14 cellular contexts compared by ENCODE assay signal in the genomic region with DNA sequence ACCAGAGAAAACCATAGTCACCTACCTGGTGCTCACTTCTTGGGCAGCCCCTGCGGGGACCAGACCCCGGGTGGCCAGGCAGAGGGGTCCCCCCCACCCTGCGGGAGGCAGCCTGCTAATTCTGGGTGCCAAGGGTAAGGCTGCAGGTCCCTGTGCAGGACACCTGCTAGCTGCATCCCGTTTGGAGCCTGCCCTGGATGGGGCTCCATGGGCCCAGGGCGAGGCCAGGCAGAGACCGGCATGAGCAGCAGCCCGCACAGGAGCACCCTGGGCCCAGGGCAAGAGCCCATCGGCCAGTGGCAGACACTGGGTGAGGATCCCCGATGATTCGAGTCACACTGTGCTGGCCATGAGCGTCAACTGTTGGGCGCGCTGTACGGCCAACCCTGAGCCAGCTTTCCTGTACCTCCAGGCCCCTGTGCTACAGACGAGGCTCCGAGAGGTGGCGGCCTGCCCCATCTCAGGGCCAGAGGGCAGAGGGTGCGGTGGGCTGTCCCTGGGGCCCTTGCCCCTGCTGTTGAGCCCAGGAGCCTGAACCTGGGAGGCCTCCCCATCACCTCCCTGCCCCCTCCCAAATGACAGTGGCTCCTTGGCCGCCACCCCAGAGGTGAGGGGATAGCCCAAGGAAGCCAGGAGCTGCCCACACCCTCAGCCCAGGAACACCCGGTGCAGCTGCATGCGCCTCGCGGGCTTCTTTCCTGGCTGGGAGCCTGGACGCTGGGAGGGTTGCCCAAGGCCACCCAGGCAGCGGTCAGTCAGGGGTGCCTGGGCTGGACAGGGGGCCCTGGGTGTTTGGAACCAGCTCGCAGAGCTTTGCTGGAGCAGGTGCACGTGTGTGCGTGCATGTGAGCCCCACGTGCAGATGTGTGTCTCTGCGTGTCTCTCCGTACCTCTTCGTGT. TPM values are rescaled to one million over a fixed set of nuclear protein-coding genes. Genes with fewer than 3 reads are reported as not detected.
DNase-seq lines count a peak whose midpoint lies in the region; ATAC-seq, FAIRE-seq and TF ChIP-seq lines count a peak whose summit lies in the region.
"Had no signal": no experiment of that assay in that cellular context is flagged by ENCODE, and none has a peak within 500 bp of the region (broad histone marks: within the 10 kb centered on the region; RNA-seq: fewer than 3 reads in every experiment).

No MANE protein-coding gene starts in this region.

- POLR2A ChIA-PET in activated CD4-positive, alpha-beta memory T cell treated with anti-CD3 and anti-CD28 coated beads for 36 hours (lab: Charles Lee) = interaction anchor here (0.7 kb wide), 1 partner anchor 144 kb away, joined by 3 read pairs; no protein-coding TSS in a partner anchor
- POLR2A ChIA-PET in activated CD4-positive, alpha-beta memory T cell treated with anti-CD3 and anti-CD28 coated beads, Interleukin-2, amount 10 ng/mL, durations not matched to agents 7 days and 5 days (lab: Charles Lee) = no interaction called here

- no peaks in the 10 kb centered on the region for H3K36me3 Mint-ChIP-seq in activated CD4-positive, alpha-beta memory T cell treated with anti-CD3 and anti-CD28 coated beads for 36 hours
- no peaks in the 10 kb centered on the region for H3K36me3 Mint-ChIP-seq in activated CD4-positive, alpha-beta memory T cell treated with anti-CD3 and anti-CD28 coated beads, Interleukin-2, amount 10 ng/mL, durations not matched to agents 7 days and 5 days (ENCODE audit: low read depth)
- H3K36me3 Mint-ChIP-seq: activated naive CD4-positive, alpha-beta T cell treated with anti-CD3 and anti-CD28 coated beads, Interleukin-2, amount 50 U/mL, for 72 hours had no signal

- no peak for ATAC-seq in GM18861 (IDR thresholded peaks at IDR 0.05; ENCODE audit: unreplicated experiment)
- ATAC-seq: activated naive CD4-positive, alpha-beta T cell treated with anti-CD3 and anti-CD28 coated beads, Interleukin-2, amount 50 U/mL, for 72 hours had no signal

- CTCF ChIA-PET in activated CD4-positive, alpha-beta memory T cell treated with anti-CD3 and anti-CD28 coated beads for 36 hours (lab: Charles Lee) = interaction anchor here (1.1 to 5.2 kb wide), 4 partner anchors 9 to 461 kb away, joined by 3 to 83 read pairs (median 6); no protein-coding TSS in a partner anchor
- CTCF ChIA-PET in activated CD4-positive, alpha-beta memory T cell treated with anti-CD3 and anti-CD28 coated beads, Interleukin-2, amount 10 ng/mL, durations not matched to agents 7 days and 5 days (lab: Charles Lee) = interaction anchor here (1.3 kb wide), 1 partner anchor 154 kb away, joined by 4 read pairs; no protein-coding TSS in a partner anchor

- H3K27me3 Mint-ChIP-seq in activated CD4-positive, alpha-beta memory T cell treated with anti-CD3 and anti-CD28 coated beads for 36 hours = peaks cover 39% of the 10 kb centered on the region
- H3K27me3 Mint-ChIP-seq in activated CD4-positive, alpha-beta memory T cell treated with anti-CD3 and anti-CD28 coated beads, Interleukin-2, amount 10 ng/mL, durations not matched to agents 7 days and 5 days = peaks cover 4% of the 10 kb centered on the region

- no peaks in the 10 kb centered on the region for H3K4me1 Mint-ChIP-seq in activated CD4-positive, alpha-beta memory T cell treated with anti-CD3 and anti-CD28 coated beads for 36 hours (ENCODE audit: low read depth)
- H3K4me1 Mint-ChIP-seq in activated CD4-positive, alpha-beta memory T cell treated with anti-CD3 and anti-CD28 coated beads, Interleukin-2, amount 10 ng/mL, durations not matched to agents 7 days and 5 days = peaks cover 2% of the 10 kb centered on the region

- no peak for TF ChIP-seq CTCF in testis (IDR thresholded peaks at IDR 0.05)

- intact Hi-C loops in activated CD4-positive, alpha-beta memory T cell treated with anti-CD3 and anti-CD28 coated beads for 36 hours (cut with micrococcal nuclease) = no loop called here
- intact Hi-C loops in testis (cut with DNase I; ENCODE audit: low total_unique reads) = loop anchor here (5.0 to 10.0 kb wide), 2 partner anchors 63 to 156 kb away; partner anchors contain the start of gene EML1

- H3K4me3 ChIP-seq in testis = no peak overlapping the region
- H3K4me3 ChIP-seq: colonic mucosa had no signal

- H3K4me1 ChIP-seq in testis = peaks cover 28% of the 10 kb centered on the region
- H3K4me1 ChIP-seq: colonic mucosa had no signal

- WGBS in testis, 2 donors = 47 to 61% methylated on average over 18 to 29 of the region's 32 CpGs

- no peak overlapping the region for H3K27ac ChIP-seq in testis
- H3K27ac ChIP-seq: colonic mucosa had no signal

- H3K4me3 Mint-ChIP-seq in activated CD4-positive, alpha-beta memory T cell treated with anti-CD3 and anti-CD28 coated beads for 36 hours = no peak overlapping the region
- no peak overlapping the region for H3K4me3 Mint-ChIP-seq in activated CD4-positive, alpha-beta memory T cell treated with anti-CD3 and anti-CD28 coated beads, Interleukin-2, amount 10 ng/mL, durations not matched to agents 7 days and 5 days

- TF ChIP-seq POLR2A in testis (IDR thresholded peaks at IDR 0.05) = no peak

- H3K9me3 Mint-ChIP-seq in activated CD4-positive, alpha-beta memory T cell treated with anti-CD3 and anti-CD28 coated beads for 36 hours = no peaks in the 10 kb centered on the region
- H3K9me3 Mint-ChIP-seq in activated CD4-positive, alpha-beta memory T cell treated with anti-CD3 and anti-CD28 coated beads, Interleukin-2, amount 10 ng/mL, durations not matched to agents 7 days and 5 days = no peaks in the 10 kb centered on the region
- H3K9me3 Mint-ChIP-seq: activated naive CD4-positive, alpha-beta T cell treated with anti-CD3 and anti-CD28 coated beads, Interleukin-2, amount 50 U/mL, for 72 hours had no signal

- H3K36me3 ChIP-seq in testis (ENCODE audit: low read depth, missing control alignments) = no peaks in the 10 kb centered on the region
- H3K36me3 ChIP-seq: colonic mucosa had no signal

- DNase-seq in activated CD4-positive, alpha-beta memory T cell treated with anti-CD3 and anti-CD28 coated beads for 36 hours = peak; percentile 7
- no peak for DNase-seq in activated CD4-positive, alpha-beta memory T cell treated with anti-CD3 and anti-CD28 coated beads, Interleukin-2, amount 10 ng/mL, durations not matched to agents 7 days and 5 days
- DNase-seq in ecto neural progenitor cell (ENCODE audit: low spot score) (peak; percentile 49), mesenteric fat pad (ENCODE audit: low spot score) (peak; percentile 86), testis (peak; percentile 78), NCI-H748 treated with DMSO at 0.1 percent for 48 hours (lab: John Stamatoyannopoulos, UW) (no peak), HTR-8/SVneo (ENCODE audit: insufficient read length, low spot score) (no peak)
- DNase-seq: activated CD4-positive, alpha-beta T cell treated with anti-CD3 and anti-CD28 coated beads for 4 hours; Calu3; colonic mucosa; small intestine had no signal

- FAIRE-seq in HTR-8/SVneo (lab: Jason Lieb, UNC) = no peak
- FAIRE-seq: small intestine had no signal

- H3K27me3 ChIP-seq in testis = no peaks in the 10 kb centered on the region

- no peaks in the 10 kb centered on the region for H3K9me3 ChIP-seq in testis
- H3K9me3 ChIP-seq: colonic mucosa had no signal

- no peak overlapping the region for H3K27ac Mint-ChIP-seq in activated CD4-positive, alpha-beta memory T cell treated with anti-CD3 and anti-CD28 coated beads for 36 hours
- no peak overlapping the region for H3K27ac Mint-ChIP-seq in activated CD4-positive, alpha-beta memory T cell treated with anti-CD3 and anti-CD28 coated beads, Interleukin-2, amount 10 ng/mL, durations not matched to agents 7 days and 5 days
- H3K27ac Mint-ChIP-seq: activated naive CD4-positive, alpha-beta T cell treated with anti-CD3 and anti-CD28 coated beads, Interleukin-2, amount 50 U/mL, for 72 hours had no signal

RNA-seq across cellular contexts. Expression of gene CYP46A1, which starts 47.7 kb away (rescaled TPM):
- total RNA-seq in activated CD4-positive, alpha-beta memory T cell treated with anti-CD3 and anti-CD28 coated beads for 36 hours = under 1 TPM; 0.19 to 0.21 TPM
- under 1 TPM; 0.13 to 0.23 TPM for total RNA-seq in activated CD4-positive, alpha-beta memory T cell treated with anti-CD3 and anti-CD28 coated beads, Interleukin-2, amount 10 ng/mL, durations not matched to agents 7 days and 5 days
- 3.1 TPM for total RNA-seq in mesenteric fat pad
- 1 to 10 TPM; 4.2 to 4.6 TPM for total RNA-seq in testis
- 2.5 TPM for polyA plus RNA-seq in testis (ENCODE audit: insufficient read depth, low read depth, low replicate concordance)
- total RNA-seq: A673, Calu3 had no signal

Comparison
In these comparisons a context has a peak if more than half of its experiments do, and no peak if none do; other contexts are left out.
1. DNase-seq: peak in activated CD4-positive, alpha-beta memory T cell treated with anti-CD3 and anti-CD28 coated beads for 36 hours (single experiment), ecto neural progenitor cell (single experiment), mesenteric fat pad (single experiment) and testis (single experiment); none in activated CD4-positive, alpha-beta memory T cell treated with anti-CD3 and anti-CD28 coated beads, Interleukin-2, amount 10 ng/mL, durations not matched to agents 7 days and 5 days (single experiment), NCI-H748 treated with DMSO at 0.1 percent for 48 hours (single experiment) and HTR-8/SVneo (single experiment).